ENCODE assay signal across 16 cellular contexts in genomic region chr9:17878810-17879370, GRCh38.
DNase-seq lines count a peak whose midpoint lies in the region; ATAC-seq, FAIRE-seq and TF ChIP-seq lines count a peak whose summit lies in the region.
"Had no signal": no experiment of that assay in that cellular context is flagged by ENCODE, and none has a peak within 500 bp of the region (broad histone marks: within the 10 kb centered on the region; RNA-seq: fewer than 3 reads in every experiment).

No MANE protein-coding gene starts in this region.

- peaks cover 8% of the 10 kb centered on the region for H3K9me3 Mint-ChIP-seq in WTC11

- ATAC-seq in GM18505 (IDR thresholded peaks at IDR 0.05; ENCODE audit: unreplicated experiment) (peak; percentile 55), GM19351 (IDR thresholded peaks at IDR 0.05; ENCODE audit: unreplicated experiment) (peak; percentile 52), HG02870 (IDR thresholded peaks at IDR 0.05; ENCODE audit: unreplicated experiment) (peak; percentile 41), WTC11 (peak; percentile 55; the same call in 1 of the 2 replicates), GM18502 (IDR thresholded peaks at IDR 0.05; ENCODE audit: poor library complexity, unreplicated experiment) (no peak)
- ATAC-seq: A549 had no signal

- POLR2A ChIA-PET in WTC11 (lab: Charles Lee): no interaction called here

- DNase-seq in WTC11 (ENCODE audit: low spot score) (no peak), urothelium cell line (ENCODE audit: low spot score) (no peak), NCI-H82 treated with DMSO at 0.1 percent for 48 hours (lab: John Stamatoyannopoulos, UW; ENCODE audit: unreplicated experiment) (no peak)
- DNase-seq: GF-D8, KBM-7, NCI-H1694, NCI-H345, NCI-H526 treated with DMSO at 0.1 percent for 48 hours, PC-9, T-helper 2 cell had no signal

- no peaks in the 10 kb centered on the region for H3K27me3 Mint-ChIP-seq in WTC11 (ENCODE audit: low read depth)

- no peak overlapping the region for H3K27ac Mint-ChIP-seq in WTC11

- TF ChIP-seq POLR2A in GM18505 (IDR thresholded peaks at IDR 0.05; ENCODE audit: borderline replicate concordance, extremely low read depth, insufficient read depth, insufficient read length): no peak

- no peak overlapping the region for H3K4me3 Mint-ChIP-seq in WTC11

- TF ChIP-seq CTCF in WTC11 (IDR thresholded peaks at IDR 0.05): no peak

- CTCF ChIA-PET in WTC11 (lab: Charles Lee): no interaction called here

- no peaks in the 10 kb centered on the region for H3K36me3 Mint-ChIP-seq in WTC11

- FAIRE-seq in urothelium cell line (lab: Jason Lieb, UNC): no peak
- FAIRE-seq: A549, H54 had no signal

- H3K4me1 Mint-ChIP-seq in WTC11: peaks cover 16% of the 10 kb centered on the region

TF ChIP-seq in WTC11, 78 proteins besides CTCF, POLR2A, EP300 and RAD21:
- no peak for TF ChIP-seq ATF6 (CRISPR knock-in tag; IDR thresholded peaks at IDR 0.05)
- TF ChIP-seq ZNF416 (CRISPR knock-in tag; IDR thresholded peaks at IDR 0.05): no peak
- TF ChIP-seq EMX1 (CRISPR knock-in tag; IDR thresholded peaks at IDR 0.05): no peak
